Comparison of ENCODE assay signal across 32 cellular contexts in the genomic region with DNA sequence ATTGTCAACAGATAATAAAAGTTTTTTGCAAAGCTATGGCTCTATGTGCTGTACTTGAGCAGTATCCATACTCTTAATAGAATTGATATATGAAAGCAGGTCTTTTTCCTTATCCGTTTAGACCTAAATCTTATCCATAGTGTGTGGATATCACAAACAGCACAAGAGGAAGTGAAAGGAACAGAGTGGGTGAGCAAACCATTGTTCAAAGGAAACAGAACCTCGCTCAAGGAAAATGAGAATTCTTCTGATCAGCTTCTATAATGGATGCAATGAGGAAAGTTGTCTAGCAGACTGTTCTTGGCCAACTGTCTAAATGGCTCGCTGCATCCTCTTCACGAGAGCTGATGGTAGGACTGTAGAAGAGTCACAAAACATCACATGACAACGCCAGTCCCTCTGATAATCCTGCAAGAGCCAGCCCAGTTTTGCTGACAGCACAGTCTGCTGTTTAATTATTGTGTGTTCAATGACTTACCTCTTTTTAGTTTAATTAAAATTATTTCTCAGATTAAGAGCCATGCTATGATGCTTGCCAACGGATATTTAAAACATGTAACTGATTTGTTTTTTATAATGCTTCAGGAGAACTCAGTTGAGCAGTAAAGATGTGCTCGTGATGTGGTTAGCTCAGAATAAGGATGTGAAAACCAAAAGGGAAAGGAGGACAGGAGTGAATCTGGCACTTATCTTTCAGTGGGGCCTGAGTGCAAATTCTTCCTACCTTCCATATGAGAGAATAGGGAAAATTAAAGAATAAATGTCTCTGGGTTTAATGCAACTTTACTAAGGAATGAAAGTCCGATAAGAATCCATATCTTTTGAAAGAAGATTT.
A peak's percentile ranks its signal among the peaks of the same experiment; 100 is the strongest.
DNase-seq lines count a peak whose midpoint lies in the region; ATAC-seq, FAIRE-seq and TF ChIP-seq lines count a peak whose summit lies in the region.
"Had no signal": no experiment of that assay in that cellular context is flagged by ENCODE, and none has a peak within 500 bp of the region (broad histone marks: within the 10 kb centered on the region; RNA-seq: fewer than 3 reads in every experiment).

No MANE protein-coding gene starts in this region.

- FAIRE-seq in GM19239 (lab: Jason Lieb, UNC): peak; percentile 73
- FAIRE-seq: HTR-8/SVneo had no signal

- H3K27me3 Mint-ChIP-seq in stimulated activated naive B cell treated with anti-CD40 and anti-IgM and Interleukin-4, amounts not matched to agents 10 μg/mL and 1 μg/mL and 100 μg/mL, for 72 hours: no peaks in the 10 kb centered on the region
- H3K27me3 Mint-ChIP-seq: activated CD4-positive, alpha-beta T cell treated with anti-CD3 and anti-CD28 coated beads, Interleukin-2, amount 10 ng/mL, durations not matched to agents 24 days and 14 days; activated CD8-positive, alpha-beta memory T cell treated with anti-CD3 and anti-CD28 coated beads, Interleukin-2, amount 10 ng/mL, durations not matched to agents 7 days and 5 days; stimulated activated naive CD8-positive, alpha-beta T cell treated with anti-CD3 and anti-CD28 coated beads, Interleukin-15, Interleukin-2, amounts not matched to agents 100 ng/mL and 50 ng/mL, for 24 hours had no signal

- no peak overlapping the region for H3K27ac Mint-ChIP-seq in stimulated activated naive B cell treated with anti-CD40 and anti-IgM and Interleukin-4, amounts not matched to agents 10 μg/mL and 1 μg/mL and 100 μg/mL, for 72 hours
- H3K27ac Mint-ChIP-seq: activated CD4-positive, alpha-beta T cell treated with anti-CD3 and anti-CD28 coated beads, Interleukin-2, amount 10 ng/mL, durations not matched to agents 24 days and 14 days; activated CD8-positive, alpha-beta memory T cell treated with anti-CD3 and anti-CD28 coated beads, Interleukin-2, amount 10 ng/mL, durations not matched to agents 7 days and 5 days; stimulated activated naive CD8-positive, alpha-beta T cell treated with anti-CD3 and anti-CD28 coated beads, Interleukin-15, Interleukin-2, amounts not matched to agents 100 ng/mL and 50 ng/mL, for 24 hours; T-helper 1 cell treated with Interleukin-12 subunit alpha and Interleukin-12 subunit beta and Interleukin-4 antibody, amounts not matched to agents 30 μg/mL and 1 μg/mL, for 36 hours had no signal

- DNase-seq in GM19239 (ENCODE audit: insufficient read length, low spot score) (peak; percentile 9), MV-4-11 (lab: John Stamatoyannopoulos, UW) (peak; percentile 65), tibial artery (no peak)
- DNase-seq in stimulated activated naive B cell treated with anti-CD40 and anti-IgM and Interleukin-4, amounts not matched to agents 10 μg/mL and 1 μg/mL and 100 μg/mL, for 72 hours: no peak
- DNase-seq in stimulated activated naive CD8-positive, alpha-beta T cell treated with anti-CD3 and anti-CD28 coated beads, Interleukin-15, Interleukin-2, amounts not matched to agents 100 U/mL and 50 U/mL, for 24 hours: no peak
- DNase-seq: activated CD4-positive, alpha-beta T cell treated with anti-CD3 and anti-CD28 coated beads, Interleukin-2, amount 10 ng/mL, durations not matched to agents 24 days and 14 days; activated CD8-positive, alpha-beta memory T cell treated with anti-CD3 and anti-CD28 coated beads, Interleukin-2, amount 10 ng/mL, durations not matched to agents 7 days and 5 days; activated naive CD4-positive, alpha-beta T cell treated with anti-CD3 and anti-CD28 coated beads, Interleukin-2, amount 50 U/mL, for 16 hours; anterior cingulate cortex; dermis blood vessel endothelial cell; DMS53; heart left ventricle; left colon; mesenchymal stem cell; NCI-H1048; NCI-H1930; NCI-H226; NCI-H774; nucleus accumbens; SJCRH30; stimulated activated CD4-positive, alpha-beta T cell treated with anti-CD3 and anti-CD28 coated beads, Interleukin-2, amount 100 ng/mL, for 48 hours had no signal

- peaks cover 0 to 7% (median 0%) of the 10 kb centered on the region in 3 donors for H3K9me3 ChIP-seq in tibial artery
- H3K9me3 ChIP-seq: SJCRH30, tibial nerve had no signal

- no peaks in the 10 kb centered on the region for H3K36me3 ChIP-seq in tibial artery
- H3K36me3 ChIP-seq: cardiac muscle cell, heart left ventricle, SJCRH30, tibial nerve had no signal

- peaks cover 2 to 32% of the 10 kb centered on the region in 2 donors for H3K4me1 Mint-ChIP-seq in stimulated activated naive B cell treated with anti-CD40 and anti-IgM and Interleukin-4, amounts not matched to agents 10 μg/mL and 1 μg/mL and 100 μg/mL, for 72 hours

- peak overlapping the region in 1 of 2 donors; percentile 31 for H3K4me3 Mint-ChIP-seq in stimulated activated naive B cell treated with anti-CD40 and anti-IgM and Interleukin-4, amounts not matched to agents 10 μg/mL and 1 μg/mL and 100 μg/mL, for 72 hours
- H3K4me3 Mint-ChIP-seq: activated CD4-positive, alpha-beta T cell treated with anti-CD3 and anti-CD28 coated beads, Interleukin-2, amount 10 ng/mL, durations not matched to agents 24 days and 14 days; activated CD8-positive, alpha-beta memory T cell treated with anti-CD3 and anti-CD28 coated beads, Interleukin-2, amount 10 ng/mL, durations not matched to agents 7 days and 5 days; stimulated activated naive CD8-positive, alpha-beta T cell treated with anti-CD3 and anti-CD28 coated beads, Interleukin-15, Interleukin-2, amounts not matched to agents 100 ng/mL and 50 ng/mL, for 24 hours; T-helper 1 cell treated with Interleukin-12 subunit alpha and Interleukin-12 subunit beta and Interleukin-4 antibody, amounts not matched to agents 30 μg/mL and 1 μg/mL, for 36 hours had no signal

- peaks cover 2 to 7% of the 10 kb centered on the region in 2 donors for H3K36me3 Mint-ChIP-seq in stimulated activated naive B cell treated with anti-CD40 and anti-IgM and Interleukin-4, amounts not matched to agents 10 μg/mL and 1 μg/mL and 100 μg/mL, for 72 hours

- intact Hi-C loops in tibial artery (cut with DNase I; ENCODE audit: low total_unique reads): no loop called here

- ATAC-seq in HG02852 (IDR thresholded peaks at IDR 0.05; ENCODE audit: unreplicated experiment) (peak; percentile 76), HG03280 (IDR thresholded peaks at IDR 0.05; ENCODE audit: unreplicated experiment) (no peak)
- peak; percentile 71 to 89 for ATAC-seq in stimulated activated naive B cell treated with anti-CD40 and anti-IgM and Interleukin-4, amounts not matched to agents 10 μg/mL and 1 μg/mL and 100 μg/mL, for 72 hours (replicated peaks)
- no peak for ATAC-seq in stimulated activated naive CD8-positive, alpha-beta T cell treated with anti-CD3 and anti-CD28 coated beads, Interleukin-15, Interleukin-2, amounts not matched to agents 100 U/mL and 50 U/mL, for 24 hours
- ATAC-seq: activated CD8-positive, alpha-beta memory T cell treated with anti-CD3 and anti-CD28 coated beads, Interleukin-2, amount 10 ng/mL, durations not matched to agents 7 days and 5 days; HCT116; heart left ventricle; left colon; Panc1 had no signal

- H3K27me3 ChIP-seq in tibial artery: no peaks in the 10 kb centered on the region
- H3K27me3 ChIP-seq: cardiac muscle cell, heart left ventricle, SJCRH30, tibial nerve had no signal

- no peak for TF ChIP-seq CTCF in tibial artery (IDR thresholded peaks at IDR 0.05)

- H3K4me3 ChIP-seq in tibial artery: no peak overlapping the region
- H3K4me3 ChIP-seq: cardiac muscle cell, heart left ventricle, SJCRH30, smooth muscle cell, tibial nerve had no signal

- no peak overlapping the region for H3K27ac ChIP-seq in tibial artery
- H3K27ac ChIP-seq: cardiac muscle cell, heart left ventricle, KMS-11, SJCRH30, tibial nerve had no signal

- no peaks in the 10 kb centered on the region for H3K9me3 Mint-ChIP-seq in stimulated activated naive B cell treated with anti-CD40 and anti-IgM and Interleukin-4, amounts not matched to agents 10 μg/mL and 1 μg/mL and 100 μg/mL, for 72 hours
- H3K9me3 Mint-ChIP-seq: activated CD4-positive, alpha-beta T cell treated with anti-CD3 and anti-CD28 coated beads, Interleukin-2, amount 10 ng/mL, durations not matched to agents 24 days and 14 days; stimulated activated naive CD8-positive, alpha-beta T cell treated with anti-CD3 and anti-CD28 coated beads, Interleukin-15, Interleukin-2, amounts not matched to agents 100 ng/mL and 50 ng/mL, for 24 hours; T-helper 1 cell treated with Interleukin-12 subunit alpha and Interleukin-12 subunit beta and Interleukin-4 antibody, amounts not matched to agents 30 μg/mL and 1 μg/mL, for 36 hours had no signal

- peaks cover 0 to 14% (median 4%) of the 10 kb centered on the region in 4 donors for H3K4me1 ChIP-seq in tibial artery
- H3K4me1 ChIP-seq: SJCRH30 had no signal

Comparison
In these comparisons a context has a peak if more than half of its experiments do, and no peak if none do; other contexts are left out.
1. DNase-seq: peak in GM19239 (single experiment) and MV-4-11 (single experiment); none in stimulated activated naive B cell treated with anti-CD40 and anti-IgM and Interleukin-4, amounts not matched to agents 10 μg/mL and 1 μg/mL and 100 μg/mL, for 72 hours (single experiment), tibial artery (0 of 2) and stimulated activated naive CD8-positive, alpha-beta T cell treated with anti-CD3 and anti-CD28 coated beads, Interleukin-15, Interleukin-2, amounts not matched to agents 100 U/mL and 50 U/mL, for 24 hours (single experiment).
2. ATAC-seq: peak in HG02852 (single experiment) and stimulated activated naive B cell treated with anti-CD40 and anti-IgM and Interleukin-4, amounts not matched to agents 10 μg/mL and 1 μg/mL and 100 μg/mL, for 72 hours (2 of 2); none in stimulated activated naive CD8-positive, alpha-beta T cell treated with anti-CD3 and anti-CD28 coated beads, Interleukin-15, Interleukin-2, amounts not matched to agents 100 U/mL and 50 U/mL, for 24 hours (single experiment) and HG03280 (single experiment).